8 cellular contexts compared by ENCODE assay signal in genomic region chr5:14581333-14581890, GRCh38. TPM values are rescaled to one million over a fixed set of nuclear protein-coding genes. Genes with fewer than 3 reads are reported as not detected.
DNase-seq lines count a peak whose midpoint lies in the region; ATAC-seq and TF ChIP-seq lines count a peak whose summit lies in the region.

Gene OTULINL, plus strand, starts transcription at chr5:14581792. Its CDS starts 103 bp downstream, at chr5:14581895.

- peak within 1 kb of the TSS; percentile 69 for H3K4me3 Mint-ChIP-seq in natural killer cell treated with Interleukin-12 subunit alpha and Interleukin-12 subunit beta and Interleukin-15 and Interleukin-18, amount 100 ng/mL, for 72 hours

- H3K27me3 Mint-ChIP-seq in natural killer cell treated with Interleukin-12 subunit alpha and Interleukin-12 subunit beta and Interleukin-15 and Interleukin-18, amount 100 ng/mL, for 72 hours: peaks cover 5 to 8% of the 10 kb centered on the region in 2 donors

- H3K4me1 Mint-ChIP-seq in natural killer cell treated with Interleukin-12 subunit alpha and Interleukin-12 subunit beta and Interleukin-15 and Interleukin-18, amount 100 ng/mL, for 72 hours (ENCODE audit: low read depth in 2 of 2): peaks cover 13 to 16% of the 10 kb centered on the region in 2 donors

- peak within 1 kb of the TSS; percentile 49 for H3K4me3 ChIP-seq in fibroblast of mammary gland (ENCODE audit: control insufficient read depth, low read depth, low read length)

- no peak for TF ChIP-seq CTCF in fibroblast of mammary gland (conservative IDR thresholded peaks at IDR 0.05; ENCODE audit: control insufficient read depth, insufficient read depth, low read depth, low read length)

- H3K9me3 Mint-ChIP-seq in natural killer cell treated with Interleukin-12 subunit alpha and Interleukin-12 subunit beta and Interleukin-15 and Interleukin-18, amount 100 ng/mL, for 72 hours: no peaks in the 10 kb centered on the region

- TF ChIP-seq RAD21 in Ishikawa (IDR thresholded peaks at IDR 0.05; ENCODE audit: low read depth): no peak

- TF ChIP-seq EP300 in Ishikawa (IDR thresholded peaks at IDR 0.05; ENCODE audit: borderline replicate concordance): no peak

- H3K27ac Mint-ChIP-seq in natural killer cell treated with Interleukin-12 subunit alpha and Interleukin-12 subunit beta and Interleukin-15 and Interleukin-18, amount 100 ng/mL, for 72 hours: peak within 1 kb of the TSS; percentile 31 to 45

- ATAC-seq in GM21723 (IDR thresholded peaks at IDR 0.05; ENCODE audit: unreplicated experiment): peak; percentile 99
- ATAC-seq in natural killer cell treated with Interleukin-12 subunit alpha and Interleukin-12 subunit beta and Interleukin-15 and Interleukin-18, amount 100 ng/mL, for 72 hours: peak; percentile 96
- ATAC-seq in stimulated activated naive CD8-positive, alpha-beta T cell treated with anti-CD3 and anti-CD28 coated beads, Interleukin-15, Interleukin-2, amounts not matched to agents 100 U/mL and 50 U/mL, for 24 hours: peak; percentile 95

- H3K36me3 Mint-ChIP-seq in natural killer cell treated with Interleukin-12 subunit alpha and Interleukin-12 subunit beta and Interleukin-15 and Interleukin-18, amount 100 ng/mL, for 72 hours: no peaks in the 10 kb centered on the region

- DNase-seq in DMS153 treated with DMSO at 0.1 percent for 48 hours (lab: John Stamatoyannopoulos, UW; ENCODE audit: unreplicated experiment) (peak; percentile 88), RKO (ENCODE audit: low spot score) (peak; percentile 75), activated T-helper 1 cell treated with Interleukin-2 at 50 U/mL for 16 hours (ENCODE audit: low read depth) (peak; percentile 76), fibroblast of mammary gland (ENCODE audit: low read depth) (peak; percentile 53)
- peak; percentile 89 for DNase-seq in natural killer cell treated with Interleukin-12 subunit alpha and Interleukin-12 subunit beta and Interleukin-15 and Interleukin-18, amount 100 ng/mL, for 72 hours (ENCODE audit: low spot score)
- DNase-seq in stimulated activated naive CD8-positive, alpha-beta T cell treated with anti-CD3 and anti-CD28 coated beads, Interleukin-15, Interleukin-2, amounts not matched to agents 100 U/mL and 50 U/mL, for 24 hours: peak; percentile 93

TF ChIP-seq in Ishikawa, 13 proteins besides CTCF, POLR2A, EP300 and RAD21:
- TF ChIP-seq NFIC (IDR thresholded peaks at IDR 0.05) (no peak), EGR1 (IDR thresholded peaks at IDR 0.05) (no peak), TAF1 (IDR thresholded peaks at IDR 0.05; ENCODE audit: low read depth) (0 out of 2 replicates have a peak, but pooled peaks have one; percentile 24)

RNA-seq across cellular contexts. Expression of gene OTULINL, which starts in this region (rescaled TPM):
- total RNA-seq in natural killer cell treated with Interleukin-12 subunit alpha and Interleukin-12 subunit beta and Interleukin-15 and Interleukin-18, amount 100 ng/mL, for 72 hours: 10 to 100 TPM; 10.7 to 14.6 TPM

Comparison
In these comparisons a context has a peak if more than half of its experiments do, and no peak if none do; other contexts are left out.
1. Peak in every context shown above with its lines: DNase-seq, ATAC-seq and H3K4me3 ChIP-seq.